ENCODE assay signal across 8 cellular contexts in the genomic region with DNA sequence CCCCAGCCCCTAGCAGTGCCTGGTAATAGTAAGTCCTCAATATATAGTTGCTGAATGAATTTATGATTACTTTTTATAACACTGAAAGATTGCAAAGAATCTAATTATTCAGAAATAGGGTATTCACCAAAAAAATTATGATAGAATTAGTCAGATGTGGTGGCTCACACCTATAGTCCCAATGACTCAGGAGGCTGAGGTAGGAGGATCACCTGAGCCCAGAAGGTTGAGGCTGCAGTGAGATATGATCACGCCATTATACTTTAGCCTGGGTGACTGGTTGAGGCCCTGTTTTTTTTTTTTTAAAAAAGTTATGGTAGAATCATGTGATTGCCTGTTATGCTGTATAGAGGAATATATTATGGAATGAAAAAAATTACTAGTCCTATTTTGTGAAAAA. TPM values are rescaled to one million over a fixed set of nuclear protein-coding genes. Genes with fewer than 3 reads are reported as not detected.
DNase-seq lines count a peak whose midpoint lies in the region; ATAC-seq and TF ChIP-seq lines count a peak whose summit lies in the region.
"Not testable (repeated sequence)": the region's sequence is repeated elsewhere in the genome, so short reads cannot be mapped to it uniquely, and the experiment has no call there.

No MANE protein-coding gene starts in this region.

- not testable (repeated sequence) for H4K20me1 ChIP-seq in DND-41 (ENCODE audit: insufficient read depth, low read length)

- H3K4me3 ChIP-seq in DND-41 (ENCODE audit: low read depth in 1 of 2, low read length in 2 of 2) = not testable (repeated sequence)

- H3K9me3 Mint-ChIP-seq in activated CD4-positive, alpha-beta T cell treated with anti-CD3 and anti-CD28 coated beads for 36 hours (ENCODE audit: low read depth); activated T-helper 2 cell treated with anti-CD3 and anti-CD28 coated beads, Interferon-gamma antibody, Interleukin-2, Interleukin-4, amounts not matched to agents 10 μg/mL and 5 μg/mL and 100 μg/mL, durations not matched to agents 14 hours and 24 hours and 36 hours; stimulated activated naive B cell treated with anti-CD40 and anti-IgM and Interleukin-4, amounts not matched to agents 10 μg/mL and 1 μg/mL and 100 μg/mL, for 72 hours: not testable (repeated sequence)

- CTCF ChIA-PET in activated CD4-positive, alpha-beta T cell treated with anti-CD3 and anti-CD28 coated beads for 36 hours (lab: Charles Lee) = not testable (repeated sequence)

- H3K36me3 ChIP-seq in DND-41 (ENCODE audit: insufficient read depth, low read length) = not testable (repeated sequence)

- not testable (repeated sequence) for H3K27me3 Mint-ChIP-seq in activated CD4-positive, alpha-beta T cell treated with anti-CD3 and anti-CD28 coated beads for 36 hours; activated T-helper 2 cell treated with anti-CD3 and anti-CD28 coated beads, Interferon-gamma antibody, Interleukin-2, Interleukin-4, amounts not matched to agents 10 μg/mL and 5 μg/mL and 100 μg/mL, durations not matched to agents 14 hours and 24 hours and 36 hours (ENCODE audit: low read depth); stimulated activated naive B cell treated with anti-CD40 and anti-IgM and Interleukin-4, amounts not matched to agents 10 μg/mL and 1 μg/mL and 100 μg/mL, for 72 hours

- not testable (repeated sequence) for H3K27me3 ChIP-seq in DND-41 (ENCODE audit: insufficient read depth, low read length, poor library complexity); foreskin keratinocyte

- intact Hi-C loops in activated CD4-positive, alpha-beta T cell treated with anti-CD3 and anti-CD28 coated beads for 36 hours (cut with DNase I, micrococcal nuclease) = loop anchor here in 1 of 2 experiments (5.0 kb wide), 1 partner anchor 200 kb away; no protein-coding TSS in a partner anchor
- intact Hi-C loops in activated T-helper 2 cell treated with anti-CD3 and anti-CD28 coated beads, Interferon-gamma antibody, Interleukin-2, Interleukin-4, amounts not matched to agents 10 μg/mL and 5 μg/mL and 100 μg/mL, durations not matched to agents 14 hours and 24 hours and 36 hours (cut with micrococcal nuclease) = loop anchor here (5.0 kb wide), 1 partner anchor 300 kb away; a partner anchor contains a TSS

- H3K4me1 Mint-ChIP-seq in activated CD4-positive, alpha-beta T cell treated with anti-CD3 and anti-CD28 coated beads for 36 hours = peaks cover 22% of the 10 kb centered on the region
- peaks cover 26% of the 10 kb centered on the region for H3K4me1 Mint-ChIP-seq in activated T-helper 2 cell treated with anti-CD3 and anti-CD28 coated beads, Interferon-gamma antibody, Interleukin-2, Interleukin-4, amounts not matched to agents 10 μg/mL and 5 μg/mL and 100 μg/mL, durations not matched to agents 14 hours and 24 hours and 36 hours (ENCODE audit: low read depth)
- not testable (repeated sequence) for H3K4me1 Mint-ChIP-seq in stimulated activated naive B cell treated with anti-CD40 and anti-IgM and Interleukin-4, amounts not matched to agents 10 μg/mL and 1 μg/mL and 100 μg/mL, for 72 hours

- peak overlapping the region; percentile 36; the same call in 1 of the 2 replicates for H3K27ac ChIP-seq in DND-41 (ENCODE audit: low read length)
- H3K27ac ChIP-seq in foreskin keratinocyte = not testable (repeated sequence)

- H3K4me3 Mint-ChIP-seq in activated CD4-positive, alpha-beta T cell treated with anti-CD3 and anti-CD28 coated beads for 36 hours; activated T-helper 2 cell treated with anti-CD3 and anti-CD28 coated beads, Interferon-gamma antibody, Interleukin-2, Interleukin-4, amounts not matched to agents 10 μg/mL and 5 μg/mL and 100 μg/mL, durations not matched to agents 14 hours and 24 hours and 36 hours (ENCODE audit: low read depth); stimulated activated naive B cell treated with anti-CD40 and anti-IgM and Interleukin-4, amounts not matched to agents 10 μg/mL and 1 μg/mL and 100 μg/mL, for 72 hours: not testable (repeated sequence)

- not testable (repeated sequence) for DNase-seq in DND-41; activated CD4-positive, alpha-beta T cell treated with anti-CD3 and anti-CD28 coated beads for 36 hours; activated T-helper 2 cell treated with anti-CD3 and anti-CD28 coated beads, Interferon-gamma antibody, Interleukin-2, Interleukin-4, amounts not matched to agents 10 μg/mL and 5 μg/mL and 100 μg/mL, durations not matched to agents 14 hours and 24 hours and 36 hours (ENCODE audit: low spot score); foreskin keratinocyte; stimulated activated naive B cell treated with anti-CD40 and anti-IgM and Interleukin-4, amounts not matched to agents 10 μg/mL and 1 μg/mL and 100 μg/mL, for 72 hours

- not testable (repeated sequence) for H3K36me3 Mint-ChIP-seq in activated CD4-positive, alpha-beta T cell treated with anti-CD3 and anti-CD28 coated beads for 36 hours (ENCODE audit: low read depth); activated T-helper 2 cell treated with anti-CD3 and anti-CD28 coated beads, Interferon-gamma antibody, Interleukin-2, Interleukin-4, amounts not matched to agents 10 μg/mL and 5 μg/mL and 100 μg/mL, durations not matched to agents 14 hours and 24 hours and 36 hours (ENCODE audit: low read depth); stimulated activated naive B cell treated with anti-CD40 and anti-IgM and Interleukin-4, amounts not matched to agents 10 μg/mL and 1 μg/mL and 100 μg/mL, for 72 hours

- TF ChIP-seq CTCF in DND-41 (IDR thresholded peaks at IDR 0.05; ENCODE audit: borderline replicate concordance, extremely low read depth, low read length, poor library complexity, severe bottlenecking); foreskin keratinocyte (conservative IDR thresholded peaks at IDR 0.05): not testable (repeated sequence)

- H3K27ac Mint-ChIP-seq in activated CD4-positive, alpha-beta T cell treated with anti-CD3 and anti-CD28 coated beads for 36 hours = peak overlapping the region; percentile 23
- peak overlapping the region; percentile 69 for H3K27ac Mint-ChIP-seq in activated T-helper 2 cell treated with anti-CD3 and anti-CD28 coated beads, Interferon-gamma antibody, Interleukin-2, Interleukin-4, amounts not matched to agents 10 μg/mL and 5 μg/mL and 100 μg/mL, durations not matched to agents 14 hours and 24 hours and 36 hours
- peak overlapping the region; percentile 56 for H3K27ac Mint-ChIP-seq in stimulated activated naive B cell treated with anti-CD40 and anti-IgM and Interleukin-4, amounts not matched to agents 10 μg/mL and 1 μg/mL and 100 μg/mL, for 72 hours

- not testable (repeated sequence) for H3K4me2 ChIP-seq in DND-41 (ENCODE audit: insufficient read depth, low read length)

- ATAC-seq in DND-41 (ENCODE audit: insufficient read depth, low read depth) = not testable (repeated sequence)
- peak; percentile 5 for ATAC-seq in GM19351 (IDR thresholded peaks at IDR 0.05; ENCODE audit: unreplicated experiment)
- ATAC-seq in GM21786 (IDR thresholded peaks at IDR 0.05; ENCODE audit: unreplicated experiment) = peak; percentile 11
- ATAC-seq in HG03565 (IDR thresholded peaks at IDR 0.05; ENCODE audit: unreplicated experiment) = peak; percentile 14
- peak; percentile 72 for ATAC-seq in activated CD4-positive, alpha-beta T cell treated with anti-CD3 and anti-CD28 coated beads for 36 hours
- peak; percentile 52 for ATAC-seq in foreskin keratinocyte
- ATAC-seq in stimulated activated naive B cell treated with anti-CD40 and anti-IgM and Interleukin-4, amounts not matched to agents 10 μg/mL and 1 μg/mL and 100 μg/mL, for 72 hours (replicated peaks) = peak; percentile 36 to 50

- H3K9ac ChIP-seq in DND-41 (ENCODE audit: low read depth, low read length) = not testable (repeated sequence)

- POLR2A ChIA-PET in activated CD4-positive, alpha-beta T cell treated with anti-CD3 and anti-CD28 coated beads for 36 hours (lab: Charles Lee) = not testable (repeated sequence)

- not testable (repeated sequence) for H3K79me2 ChIP-seq in DND-41 (ENCODE audit: insufficient read depth, low read length)

- H2AFZ ChIP-seq in DND-41 (ENCODE audit: low read depth, low read length) = peak overlapping the region; percentile 64; the same call in 1 of the 2 replicates

- peaks cover 14% of the 10 kb centered on the region for H3K4me1 ChIP-seq in DND-41 (ENCODE audit: insufficient read depth, low read length)
- H3K4me1 ChIP-seq in foreskin keratinocyte = not testable (repeated sequence)

- H3K9me3 ChIP-seq in DND-41 (ENCODE audit: insufficient read depth, low read length, severe bottlenecking) = not testable (repeated sequence)

RNA-seq across cellular contexts. Expression of a gene that starts 21.5 kb away (rescaled TPM):
- 100 to 1,000 TPM in 1 of 2 experiments, 10 to 100 TPM in 1; 97.0 to 125 TPM for total RNA-seq in activated CD4-positive, alpha-beta T cell treated with anti-CD3 and anti-CD28 coated beads for 36 hours
- 152 and 156 TPM in 2 replicates for total RNA-seq in activated T-helper 2 cell treated with anti-CD3 and anti-CD28 coated beads, Interferon-gamma antibody, Interleukin-2, Interleukin-4, amounts not matched to agents 10 μg/mL and 5 μg/mL and 100 μg/mL, durations not matched to agents 14 hours and 24 hours and 36 hours
- total RNA-seq in foreskin keratinocyte = 33.9 and 35.7 TPM in 2 replicates
- 18.0 and 19.0 TPM in 2 replicates for polyA plus RNA-seq in foreskin keratinocyte
